In the genomic region with DNA sequence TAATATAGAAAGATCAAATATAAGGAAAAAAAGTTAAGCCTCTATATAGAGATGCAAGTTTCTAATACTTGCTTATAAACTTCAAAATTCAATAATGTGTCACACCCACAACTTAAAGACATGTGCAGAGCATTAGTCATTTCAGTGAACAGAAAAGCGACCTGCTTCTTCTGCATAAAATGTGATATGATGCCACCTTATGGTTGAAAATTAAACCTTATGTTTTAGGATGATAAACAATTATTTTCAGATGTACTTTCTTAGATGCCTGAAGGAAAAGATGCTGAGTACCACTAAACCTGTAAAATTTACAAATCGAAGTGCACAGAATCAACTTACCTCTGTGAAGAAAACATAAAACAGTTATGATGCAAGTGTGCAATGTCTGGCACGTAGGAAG, we compare ENCODE assay signal across 9 cellular contexts.
DNase-seq lines count a peak whose midpoint lies in the region; ATAC-seq and TF ChIP-seq lines count a peak whose summit lies in the region.
"Had no signal": no experiment of that assay in that cellular context is flagged by ENCODE, and none has a peak within 500 bp of the region (broad histone marks: within the 10 kb centered on the region; RNA-seq: fewer than 3 reads in every experiment).

No MANE protein-coding gene starts in this region.

- intact Hi-C loops in mammary epithelial cell (cut with micrococcal nuclease) (loop anchor here (1.0 to 2.0 kb wide), 4 partner anchors 141 to 702 kb away; no protein-coding TSS in a partner anchor), spleen (cut with DNase I; ENCODE audit: low total_unique reads) (no loop called here)

- no TSS peak for BruUV-seq in mammary epithelial cell (replicated peaks; lab: Mats Ljungman, UMichigan)

- dilution Hi-C loops in mammary epithelial cell (cut with HindIII; ENCODE audit: low sequenced_read_pairs): no loop called here

- no peak overlapping the region for H2AFZ ChIP-seq in GM23248
- H2AFZ ChIP-seq in mammary epithelial cell (ENCODE audit: low read depth, low read length): no peak overlapping the region
- H2AFZ ChIP-seq: parathyroid adenoma had no signal

- no peaks in the 10 kb centered on the region for H3K9me2 ChIP-seq in GM23248 (ENCODE audit: insufficient read depth)

- H3K79me2 ChIP-seq in GM23248 (ENCODE audit: insufficient read depth) (no peaks in the 10 kb centered on the region), mammary epithelial cell (ENCODE audit: insufficient read depth, low read length) (no peaks in the 10 kb centered on the region)
- H3K79me2 ChIP-seq: parathyroid adenoma had no signal

- no peaks in the 10 kb centered on the region for H3K36me3 Mint-ChIP-seq in nephron (ENCODE audit: low read depth)

- no peak for ATAC-seq in GM19463 (IDR thresholded peaks at IDR 0.05; ENCODE audit: unreplicated experiment)
- no peak for ATAC-seq in HG03354 (IDR thresholded peaks at IDR 0.05; ENCODE audit: poor library complexity, severe bottlenecking, unreplicated experiment)

- H3K36me3 ChIP-seq in GM23248 (ENCODE audit: low read depth) (no peaks in the 10 kb centered on the region), mammary epithelial cell (ENCODE audit: insufficient read depth, low read length) (no peaks in the 10 kb centered on the region), spleen (no peaks in the 10 kb centered on the region), Peyer's patch (no peaks in the 10 kb centered on the region)

- TF ChIP-seq CTCF in mammary epithelial cell (conservative IDR thresholded peaks at IDR 0.05 in 1 of 2, IDR thresholded peaks at IDR 0.05 in 1 of 2; ENCODE audit: extremely low read depth in 1 of 2, insufficient read depth in 1 of 2, low read depth in 1 of 2, low read length in 2 of 2) (peak; percentile 32 to 47), nephron (IDR thresholded peaks at IDR 0.05; ENCODE audit: unreplicated experiment in 3 of 3) (peak; percentile 40 to 57 (median 46)), spleen (IDR thresholded peaks at IDR 0.05 in 8 of 11, conservative IDR thresholded peaks at IDR 0.05 in 3 of 11) (no peak), Peyer's patch (IDR thresholded peaks at IDR 0.05) (peak in 3 of 6 experiments; percentile 56 to 60 (median 58))

- no peaks in the 10 kb centered on the region for H3K27me3 ChIP-seq in GM23248 (replicated peaks; ENCODE audit: insufficient read depth)
- no peaks in the 10 kb centered on the region for H3K27me3 ChIP-seq in mammary epithelial cell (ENCODE audit: insufficient read depth, low read length)
- no peaks in the 10 kb centered on the region for H3K27me3 ChIP-seq in spleen (replicated peaks in 1 of 7)
- no peaks in the 10 kb centered on the region for H3K27me3 ChIP-seq in Peyer's patch

- peak overlapping the region in 1 of 3 experiments; percentile 45 for H3K27ac Mint-ChIP-seq in nephron

- H3K9me3 Mint-ChIP-seq in nephron: no peaks in the 10 kb centered on the region

- CTCF ChIA-PET in mammary epithelial cell (lab: Charles Lee; ENCODE audit: low non-redundant PET): no interaction called here

- H3K27me3 Mint-ChIP-seq in nephron (ENCODE audit: low read depth): no peaks in the 10 kb centered on the region

- H4K20me1 ChIP-seq in GM23248 (ENCODE audit: insufficient read depth) (no peaks in the 10 kb centered on the region), mammary epithelial cell (ENCODE audit: insufficient read depth, low read length) (no peaks in the 10 kb centered on the region)

- H3K4me3 ChIP-seq in GM23248: no peak overlapping the region
- H3K4me3 ChIP-seq in mammary epithelial cell (replicated peaks in 1 of 3; ENCODE audit: insufficient read depth in 1 of 3, low read depth in 2 of 3, low read length in 3 of 3): no peak overlapping the region
- no peak overlapping the region for H3K4me3 ChIP-seq in spleen
- H3K4me3 ChIP-seq in Peyer's patch: no peak overlapping the region

- H3K4me1 Mint-ChIP-seq in nephron: peaks cover 21% of the 10 kb centered on the region

- peak; percentile 86 for DNase-seq in GM23248
- DNase-seq in NCI-H2196 treated with DMSO at 0.1 percent for 48 hours (lab: John Stamatoyannopoulos, UW; ENCODE audit: unreplicated experiment): peak; percentile 45
- peak; percentile 53 for DNase-seq in mammary epithelial cell
- DNase-seq in spleen: no peak
- DNase-seq in Peyer's patch: no peak

- H3K4me2 ChIP-seq in GM23248 (ENCODE audit: unreplicated experiment) (no peak overlapping the region), mammary epithelial cell (ENCODE audit: insufficient read depth, low read depth, low read length) (no peak overlapping the region)

- H3K4me1 ChIP-seq in GM23248 (ENCODE audit: insufficient read depth) (peaks cover 4% of the 10 kb centered on the region; the same call in 1 of the 2 replicates), mammary epithelial cell (ENCODE audit: insufficient read depth, low read length) (no peaks in the 10 kb centered on the region), spleen (no peaks in the 10 kb centered on the region), Peyer's patch (no peaks in the 10 kb centered on the region)
- H3K4me1 ChIP-seq: parathyroid adenoma had no signal

- H3F3A ChIP-seq in GM23248 (ENCODE audit: insufficient read depth): no peaks in the 10 kb centered on the region

- H3K27ac ChIP-seq in GM23248 (no peak overlapping the region), mammary epithelial cell (ENCODE audit: insufficient read depth, low read depth, low read length) (no peak overlapping the region), spleen (no peak overlapping the region), Peyer's patch (no peak overlapping the region)
- H3K27ac ChIP-seq: parathyroid adenoma had no signal

- H3K9ac ChIP-seq in GM23248 (no peak overlapping the region), mammary epithelial cell (ENCODE audit: insufficient read depth, low read length) (no peak overlapping the region)
- H3K9ac ChIP-seq: parathyroid adenoma had no signal

- TF ChIP-seq POLR2A in spleen (IDR thresholded peaks at IDR 0.05) (no peak), Peyer's patch (IDR thresholded peaks at IDR 0.05) (no peak)

- H3K9me3 ChIP-seq in GM23248 (ENCODE audit: low read depth) (no peaks in the 10 kb centered on the region), mammary epithelial cell (replicated peaks; ENCODE audit: insufficient read depth, low read length) (no peaks in the 10 kb centered on the region), spleen (no peaks in the 10 kb centered on the region), Peyer's patch (no peaks in the 10 kb centered on the region)

- in situ Hi-C loops in GM23248 (cut with MboI): loop anchor here (10.0 kb wide), 1 partner anchor 700 kb away; no protein-coding TSS in a partner anchor
- in situ Hi-C loops in mammary epithelial cell (cut with MboI; ENCODE audit: low sequenced_read_pairs in 2 of 2): loop anchor here (5.0 to 25.0 kb wide), 2 partner anchors 697 to 702 kb away; no protein-coding TSS in a partner anchor

- H3K4me3 Mint-ChIP-seq in nephron: no peak overlapping the region

- 1 to 4% methylated on average over 3 of the region's 3 CpGs for WGBS in GM23248 (ENCODE audit: low coverage in 1 of 2, low lambda C conversion rate in 2 of 2, missing lambda C conversion rate in 2 of 2), 2 experiments
- 36% methylated on average over 3 of the region's 3 CpGs for WGBS in mammary epithelial cell (ENCODE audit: low coverage, missing lambda C conversion rate)
- WGBS in spleen, 5 donors: 48 to 69% (median 57%) methylated on average over 3 of the region's 3 CpGs

Comparison
In these comparisons a context has a peak if more than half of its experiments do, and no peak if none do; other contexts are left out.
1. DNase-seq: peak in GM23248 (single experiment), NCI-H2196 treated with DMSO at 0.1 percent for 48 hours (single experiment) and mammary epithelial cell (single experiment); none in spleen (single experiment) and Peyer's patch (0 of 3).
2. CTCF ChIP-seq: peak in mammary epithelial cell (2 of 2) and nephron (3 of 3); none in spleen (0 of 11).